In the genomic region with DNA sequence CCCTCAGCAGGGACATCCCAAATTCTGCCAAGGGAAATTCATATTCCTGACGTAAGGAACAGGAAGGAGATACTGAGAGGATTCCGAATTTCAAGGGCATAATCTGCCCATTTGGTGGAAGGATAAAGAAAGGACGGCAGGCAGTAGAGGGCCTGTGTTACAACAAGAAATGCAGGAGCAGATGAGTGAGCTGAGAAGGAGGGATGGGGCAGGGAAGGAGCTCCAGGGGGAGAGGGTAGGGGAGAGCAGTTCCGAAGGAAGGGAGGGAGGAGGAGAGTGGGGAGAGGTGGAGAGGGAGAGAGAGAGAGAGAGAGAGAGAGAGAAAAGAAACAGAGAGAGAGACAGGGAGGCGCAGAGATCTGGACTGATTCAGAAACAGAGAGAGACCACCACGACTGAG, we compare ENCODE assay signal across 2 cellular contexts.
A peak's percentile ranks its signal among the peaks of the same experiment; 100 is the strongest.
TF ChIP-seq lines count a peak whose summit lies in the region.

No MANE protein-coding gene starts in this region.

TF ChIP-seq in GM23338, 12 proteins besides CTCF, POLR2A, EP300 and RAD21:
- TF ChIP-seq, protein P1, sequence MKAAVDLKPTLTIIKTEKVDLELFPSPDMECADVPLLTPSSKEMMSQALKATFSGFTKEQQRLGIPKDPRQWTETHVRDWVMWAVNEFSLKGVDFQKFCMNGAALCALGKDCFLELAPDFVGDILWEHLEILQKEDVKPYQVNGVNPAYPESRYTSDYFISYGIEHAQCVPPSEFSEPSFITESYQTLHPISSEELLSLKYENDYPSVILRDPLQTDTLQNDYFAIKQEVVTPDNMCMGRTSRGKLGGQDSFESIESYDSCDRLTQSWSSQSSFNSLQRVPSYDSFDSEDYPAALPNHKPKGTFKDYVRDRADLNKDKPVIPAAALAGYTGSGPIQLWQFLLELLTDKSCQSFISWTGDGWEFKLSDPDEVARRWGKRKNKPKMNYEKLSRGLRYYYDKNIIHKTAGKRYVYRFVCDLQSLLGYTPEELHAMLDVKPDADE (IDR thresholded peaks at IDR 0.05) = no peak
- TF ChIP-seq POLR2AphosphoS5 (IDR thresholded peaks at IDR 0.05; ENCODE audit: low read depth) (peak; percentile 17; the same call in 1 of the 2 replicates), NANOG (IDR thresholded peaks at IDR 0.05; ENCODE audit: borderline replicate concordance) (no peak), JUNB (IDR thresholded peaks at IDR 0.05; ENCODE audit: unreplicated experiment) (no peak), CREB1 (CRISPR knock-in tag; IDR thresholded peaks at IDR 0.05; ENCODE audit: low read depth) (0 out of 2 replicates have a peak, but pooled peaks have one; percentile 19)
- TF ChIP-seq, protein P2, sequence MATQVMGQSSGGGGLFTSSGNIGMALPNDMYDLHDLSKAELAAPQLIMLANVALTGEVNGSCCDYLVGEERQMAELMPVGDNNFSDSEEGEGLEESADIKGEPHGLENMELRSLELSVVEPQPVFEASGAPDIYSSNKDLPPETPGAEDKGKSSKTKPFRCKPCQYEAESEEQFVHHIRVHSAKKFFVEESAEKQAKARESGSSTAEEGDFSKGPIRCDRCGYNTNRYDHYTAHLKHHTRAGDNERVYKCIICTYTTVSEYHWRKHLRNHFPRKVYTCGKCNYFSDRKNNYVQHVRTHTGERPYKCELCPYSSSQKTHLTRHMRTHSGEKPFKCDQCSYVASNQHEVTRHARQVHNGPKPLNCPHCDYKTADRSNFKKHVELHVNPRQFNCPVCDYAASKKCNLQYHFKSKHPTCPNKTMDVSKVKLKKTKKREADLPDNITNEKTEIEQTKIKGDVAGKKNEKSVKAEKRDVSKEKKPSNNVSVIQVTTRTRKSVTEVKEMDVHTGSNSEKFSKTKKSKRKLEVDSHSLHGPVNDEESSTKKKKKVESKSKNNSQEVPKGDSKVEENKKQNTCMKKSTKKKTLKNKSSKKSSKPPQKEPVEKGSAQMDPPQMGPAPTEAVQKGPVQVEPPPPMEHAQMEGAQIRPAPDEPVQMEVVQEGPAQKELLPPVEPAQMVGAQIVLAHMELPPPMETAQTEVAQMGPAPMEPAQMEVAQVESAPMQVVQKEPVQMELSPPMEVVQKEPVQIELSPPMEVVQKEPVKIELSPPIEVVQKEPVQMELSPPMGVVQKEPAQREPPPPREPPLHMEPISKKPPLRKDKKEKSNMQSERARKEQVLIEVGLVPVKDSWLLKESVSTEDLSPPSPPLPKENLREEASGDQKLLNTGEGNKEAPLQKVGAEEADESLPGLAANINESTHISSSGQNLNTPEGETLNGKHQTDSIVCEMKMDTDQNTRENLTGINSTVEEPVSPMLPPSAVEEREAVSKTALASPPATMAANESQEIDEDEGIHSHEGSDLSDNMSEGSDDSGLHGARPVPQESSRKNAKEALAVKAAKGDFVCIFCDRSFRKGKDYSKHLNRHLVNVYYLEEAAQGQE (IDR thresholded peaks at IDR 0.05; ENCODE audit: unreplicated experiment) = no peak
- TF ChIP-seq, protein P3, sequence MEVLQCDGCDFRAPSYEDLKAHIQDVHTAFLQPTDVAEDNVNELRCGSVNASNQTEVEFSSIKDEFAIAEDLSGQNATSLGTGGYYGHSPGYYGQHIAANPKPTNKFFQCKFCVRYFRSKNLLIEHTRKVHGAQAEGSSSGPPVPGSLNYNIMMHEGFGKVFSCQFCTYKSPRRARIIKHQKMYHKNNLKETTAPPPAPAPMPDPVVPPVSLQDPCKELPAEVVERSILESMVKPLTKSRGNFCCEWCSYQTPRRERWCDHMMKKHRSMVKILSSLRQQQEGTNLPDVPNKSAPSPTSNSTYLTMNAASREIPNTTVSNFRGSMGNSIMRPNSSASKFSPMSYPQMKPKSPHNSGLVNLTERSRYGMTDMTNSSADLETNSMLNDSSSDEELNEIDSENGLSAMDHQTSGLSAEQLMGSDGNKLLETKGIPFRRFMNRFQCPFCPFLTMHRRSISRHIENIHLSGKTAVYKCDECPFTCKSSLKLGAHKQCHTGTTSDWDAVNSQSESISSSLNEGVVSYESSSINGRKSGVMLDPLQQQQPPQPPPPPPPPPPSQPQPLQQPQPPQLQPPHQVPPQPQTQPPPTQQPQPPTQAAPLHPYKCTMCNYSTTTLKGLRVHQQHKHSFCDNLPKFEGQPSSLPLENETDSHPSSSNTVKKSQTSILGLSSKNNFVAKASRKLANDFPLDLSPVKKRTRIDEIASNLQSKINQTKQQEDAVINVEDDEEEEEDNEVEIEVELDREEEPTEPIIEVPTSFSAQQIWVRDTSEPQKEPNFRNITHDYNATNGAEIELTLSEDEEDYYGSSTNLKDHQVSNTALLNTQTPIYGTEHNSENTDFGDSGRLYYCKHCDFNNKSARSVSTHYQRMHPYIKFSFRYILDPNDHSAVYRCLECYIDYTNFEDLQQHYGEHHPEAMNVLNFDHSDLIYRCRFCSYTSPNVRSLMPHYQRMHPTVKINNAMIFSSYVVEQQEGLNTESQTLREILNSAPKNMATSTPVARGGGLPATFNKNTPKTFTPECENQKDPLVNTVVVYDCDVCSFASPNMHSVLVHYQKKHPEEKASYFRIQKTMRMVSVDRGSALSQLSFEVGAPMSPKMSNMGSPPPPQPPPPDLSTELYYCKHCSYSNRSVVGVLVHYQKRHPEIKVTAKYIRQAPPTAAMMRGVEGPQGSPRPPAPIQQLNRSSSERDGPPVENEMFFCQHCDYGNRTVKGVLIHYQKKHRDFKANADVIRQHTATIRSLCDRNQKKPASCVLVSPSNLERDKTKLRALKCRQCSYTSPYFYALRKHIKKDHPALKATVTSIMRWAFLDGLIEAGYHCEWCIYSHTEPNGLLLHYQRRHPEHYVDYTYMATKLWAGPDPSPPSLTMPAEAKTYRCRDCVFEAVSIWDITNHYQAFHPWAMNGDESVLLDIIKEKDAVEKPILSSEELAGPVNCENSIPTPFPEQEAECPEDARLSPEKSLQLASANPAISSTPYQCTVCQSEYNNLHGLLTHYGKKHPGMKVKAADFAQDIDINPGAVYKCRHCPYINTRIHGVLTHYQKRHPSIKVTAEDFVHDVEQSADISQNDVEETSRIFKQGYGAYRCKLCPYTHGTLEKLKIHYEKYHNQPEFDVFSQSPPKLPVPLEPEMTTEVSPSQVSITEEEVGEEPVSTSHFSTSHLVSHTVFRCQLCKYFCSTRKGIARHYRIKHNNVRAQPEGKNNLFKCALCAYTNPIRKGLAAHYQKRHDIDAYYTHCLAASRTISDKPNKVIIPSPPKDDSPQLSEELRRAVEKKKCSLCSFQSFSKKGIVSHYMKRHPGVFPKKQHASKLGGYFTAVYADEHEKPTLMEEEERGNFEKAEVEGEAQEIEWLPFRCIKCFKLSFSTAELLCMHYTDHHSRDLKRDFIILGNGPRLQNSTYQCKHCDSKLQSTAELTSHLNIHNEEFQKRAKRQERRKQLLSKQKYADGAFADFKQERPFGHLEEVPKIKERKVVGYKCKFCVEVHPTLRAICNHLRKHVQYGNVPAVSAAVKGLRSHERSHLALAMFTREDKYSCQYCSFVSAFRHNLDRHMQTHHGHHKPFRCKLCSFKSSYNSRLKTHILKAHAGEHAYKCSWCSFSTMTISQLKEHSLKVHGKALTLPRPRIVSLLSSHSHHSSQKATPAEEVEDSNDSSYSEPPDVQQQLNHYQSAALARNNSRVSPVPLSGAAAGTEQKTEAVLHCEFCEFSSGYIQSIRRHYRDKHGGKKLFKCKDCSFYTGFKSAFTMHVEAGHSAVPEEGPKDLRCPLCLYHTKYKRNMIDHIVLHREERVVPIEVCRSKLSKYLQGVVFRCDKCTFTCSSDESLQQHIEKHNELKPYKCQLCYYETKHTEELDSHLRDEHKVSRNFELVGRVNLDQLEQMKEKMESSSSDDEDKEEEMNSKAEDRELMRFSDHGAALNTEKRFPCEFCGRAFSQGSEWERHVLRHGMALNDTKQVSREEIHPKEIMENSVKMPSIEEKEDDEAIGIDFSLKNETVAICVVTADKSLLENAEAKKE (CRISPR knock-in tag; IDR thresholded peaks at IDR 0.05) = 0 out of 2 replicates have a peak, but pooled peaks have one; percentile 19
TF ChIP-seq in GM23338: peak in this region for 3.

TF ChIP-seq in neural cell, 6 proteins besides CTCF, POLR2A, EP300 and RAD21 (continued from another document):
- TF ChIP-seq, protein P2 (IDR thresholded peaks at IDR 0.05; ENCODE audit: borderline replicate concordance) = no peak
- TF ChIP-seq SMC3 (conservative IDR thresholded peaks at IDR 0.05; ENCODE audit: poor library complexity) = no peak
TF ChIP-seq in neural cell: peak in this region for 0.
